In genomic region chr1:118253310-118253903, GRCh38 we compare ENCODE assay signal across 21 cellular contexts.
"Had no signal": no experiment of that assay in that cellular context is flagged by ENCODE, and none has a peak within 500 bp of the region (broad histone marks: within the 10 kb centered on the region; RNA-seq: fewer than 3 reads in every experiment).

No MANE protein-coding gene starts in this region.

- H3K4me3 ChIP-seq: body of pancreas, coronary artery, heart right ventricle, left lung, mucosa of descending colon, prostate gland, sigmoid colon had no signal

- H3K27me3 ChIP-seq: body of pancreas, left lung, sigmoid colon had no signal

- H3K4me1 ChIP-seq: body of pancreas, heart right ventricle, left lung, prostate gland, sigmoid colon had no signal

- DNase-seq: activated CD4-positive, alpha-beta T cell treated with anti-CD3 and anti-CD28 coated beads, Interleukin-2, amount 50 U/mL, for 48 hours; activated CD8-positive, alpha-beta memory T cell treated with anti-CD3 and anti-CD28 coated beads, Interleukin-2, amount 10 ng/mL, durations not matched to agents 7 days and 5 days; activated effector memory CD4-positive, alpha-beta T cell treated with Interleukin-2 at 50 U/mL for 16 hours; activated T-cell treated with anti-CD3 and anti-CD28 coated beads, Interleukin-2, amount 50 U/mL, for 24 hours; amniotic stem cell; body of pancreas; central memory CD4-positive, alpha-beta T cell; effector CD8-positive, alpha-beta T cell; foreskin melanocyte; heart right ventricle; islet precursor cell; mucosa of descending colon; occipital lobe; sigmoid colon; stimulated activated CD4-positive, alpha-beta T cell treated with anti-CD3 and anti-CD28 coated beads, Interleukin-12 subunit alpha, Interleukin-12 subunit beta, amount 100 ng/mL, for 4 hours; stimulated activated naive CD4-positive, alpha-beta T cell treated with Interleukin-2 at 50 U/mL for 16 hours had no signal

- ATAC-seq: activated CD4-positive, CD25-positive, alpha-beta regulatory T cell treated with anti-CD3 and anti-CD28 coated beads, Interleukin-2, amount 50 U/mL, for 24 hours; activated CD8-positive, alpha-beta memory T cell treated with anti-CD3 and anti-CD28 coated beads, Interleukin-2, amount 10 ng/mL, durations not matched to agents 7 days and 5 days; body of pancreas; left lung; mucosa of descending colon; natural killer cell treated with Interleukin-12 subunit alpha and Interleukin-12 subunit beta and Interleukin-15 and Interleukin-18, amount 100 ng/mL, for 72 hours had no signal

- H3K9me3 ChIP-seq: body of pancreas, heart right ventricle, left lung, mucosa of descending colon, prostate gland, sigmoid colon had no signal

- H3K36me3 ChIP-seq: heart right ventricle, left lung, prostate gland, sigmoid colon had no signal

- H3K27ac ChIP-seq: body of pancreas, coronary artery, heart right ventricle, left lung, prostate gland, sigmoid colon had no signal
